ENCODE assay signal across 8 cellular contexts in genomic region chr9:101449071-101449721, GRCh38. TPM values are rescaled to one million over a fixed set of nuclear protein-coding genes. Genes with fewer than 3 reads are reported as not detected.
DNase-seq lines count a peak whose midpoint lies in the region; ATAC-seq and TF ChIP-seq lines count a peak whose summit lies in the region.

No MANE protein-coding gene starts in this region.

- WGBS in liver, result 4% methylated on average over 40 of the region's 40 CpGs

- H3K9me3 ChIP-seq in duodenal mucosa (ENCODE audit: control insufficient read depth in 1 of 2, low read length in 2 of 2) (peaks cover 0 to 12% of the 10 kb centered on the region in 2 donors), liver (ENCODE audit: control insufficient read depth in 4 of 4, low read length in 3 of 4) (no peaks in the 10 kb centered on the region)

- peak; percentile 99 for ATAC-seq in HG03354 (IDR thresholded peaks at IDR 0.05; ENCODE audit: poor library complexity, severe bottlenecking, unreplicated experiment)

- TF ChIP-seq RAD21 in liver (IDR thresholded peaks at IDR 0.05), result peak; percentile 69 to 73

- H3K27me3 ChIP-seq in duodenal mucosa (ENCODE audit: control insufficient read depth in 1 of 2, insufficient read depth in 2 of 2, low read length in 2 of 2), result no peaks in the 10 kb centered on the region
- no peaks in the 10 kb centered on the region for H3K27me3 ChIP-seq in liver (ENCODE audit: control insufficient read depth in 4 of 4, insufficient read depth in 4 of 4, low read length in 3 of 4)

- TF ChIP-seq CTCF in liver (IDR thresholded peaks at IDR 0.05; ENCODE audit: low read depth, low read length, missing input control), result peak; percentile 40

- DNase-seq in C1 segment of cervical spinal cord (lab: John Stamatoyannopoulos, UW) (peak in 11 of 14 donors; percentile 33 to 85 (median 51)), GM19240 (ENCODE audit: insufficient read length, low spot score) (peak; percentile 47), NCI-H460 (ENCODE audit: extremely low read depth, low read depth) (peak; percentile 76)
- peak; percentile 51 to 61 for DNase-seq in activated CD4-positive, alpha-beta T cell treated with anti-CD3 and anti-CD28 coated beads, Interleukin-2, amount 50 U/mL, for 48 hours
- peak; percentile 17 to 40 for DNase-seq in stimulated activated CD4-positive, alpha-beta T cell treated with anti-CD3 and anti-CD28 coated beads, Interleukin-4, amount 100 ng/mL, for 4 hours

- peak overlapping the region; percentile 68 to 85 for H3K4me3 ChIP-seq in duodenal mucosa (ENCODE audit: low read depth in 1 of 2, low read length in 2 of 2)
- peak overlapping the region; percentile 39 to 59 (median 57) for H3K4me3 ChIP-seq in liver (ENCODE audit: low read depth in 1 of 3, low read length in 3 of 3)

- peak overlapping the region; percentile 64 for H3K27ac ChIP-seq in duodenal mucosa (ENCODE audit: low read depth, low read length)
- peak overlapping the region; percentile 72 to 88 for H3K27ac ChIP-seq in liver (ENCODE audit: low read depth in 1 of 2, low read length in 2 of 2)

- H3K36me3 ChIP-seq in duodenal mucosa (ENCODE audit: control insufficient read depth in 1 of 2, insufficient read depth in 2 of 2, low read length in 2 of 2) (no peaks in the 10 kb centered on the region), liver (ENCODE audit: control insufficient read depth in 4 of 4, insufficient read depth in 3 of 4, low read depth in 1 of 4, low read length in 3 of 4) (no peaks in the 10 kb centered on the region)

- peak overlapping the region; percentile 21 to 79 for H3K9ac ChIP-seq in duodenal mucosa (ENCODE audit: low read depth in 1 of 2, low read length in 2 of 2)
- peak overlapping the region in 1 of 2 donors; percentile 82 for H3K9ac ChIP-seq in liver (ENCODE audit: low read depth in 1 of 2, low read length in 2 of 2)

- H3K4me1 ChIP-seq in duodenal mucosa (ENCODE audit: control insufficient read depth in 1 of 2, insufficient read depth in 2 of 2, low read length in 2 of 2) (peaks cover 15 to 22% of the 10 kb centered on the region in 2 donors), liver (ENCODE audit: control insufficient read depth in 4 of 4, insufficient read depth in 4 of 4, low read length in 3 of 4) (peaks cover 5 to 23% (median 12%) of the 10 kb centered on the region in 4 donors)

TF ChIP-seq in liver, 16 proteins besides CTCF, POLR2A, EP300 and RAD21:
- TF ChIP-seq RXRA (IDR thresholded peaks at IDR 0.05) (peak; percentile 25 to 28), JUND (IDR thresholded peaks at IDR 0.05) (peak in 1 of 2 donors; percentile 7), TAF1 (conservative IDR thresholded peaks at IDR 0.05) (peak; percentile 87), SP1 (IDR thresholded peaks at IDR 0.05) (peak; percentile 53), MAX (IDR thresholded peaks at IDR 0.05) (peak; percentile 48), YY1 (IDR thresholded peaks at IDR 0.05) (peak; percentile 92), FOXA2 (IDR thresholded peaks at IDR 0.05) (no peak), FOXA1 (IDR thresholded peaks at IDR 0.05) (no peak), GABPA (IDR thresholded peaks at IDR 0.05 in 1 of 2, conservative IDR thresholded peaks at IDR 0.05 in 1 of 2) (no peak), NR2F2 (IDR thresholded peaks at IDR 0.05) (no peak), HNF4G (IDR thresholded peaks at IDR 0.05) (no peak), HNF4A (conservative IDR thresholded peaks at IDR 0.05) (peak in 1 of 2 donors; percentile 21), EGR1 (IDR thresholded peaks at IDR 0.05; ENCODE audit: low read depth in 2 of 2) (peak in 1 of 2 donors; percentile 21)
- TF ChIP-seq, protein P1, sequence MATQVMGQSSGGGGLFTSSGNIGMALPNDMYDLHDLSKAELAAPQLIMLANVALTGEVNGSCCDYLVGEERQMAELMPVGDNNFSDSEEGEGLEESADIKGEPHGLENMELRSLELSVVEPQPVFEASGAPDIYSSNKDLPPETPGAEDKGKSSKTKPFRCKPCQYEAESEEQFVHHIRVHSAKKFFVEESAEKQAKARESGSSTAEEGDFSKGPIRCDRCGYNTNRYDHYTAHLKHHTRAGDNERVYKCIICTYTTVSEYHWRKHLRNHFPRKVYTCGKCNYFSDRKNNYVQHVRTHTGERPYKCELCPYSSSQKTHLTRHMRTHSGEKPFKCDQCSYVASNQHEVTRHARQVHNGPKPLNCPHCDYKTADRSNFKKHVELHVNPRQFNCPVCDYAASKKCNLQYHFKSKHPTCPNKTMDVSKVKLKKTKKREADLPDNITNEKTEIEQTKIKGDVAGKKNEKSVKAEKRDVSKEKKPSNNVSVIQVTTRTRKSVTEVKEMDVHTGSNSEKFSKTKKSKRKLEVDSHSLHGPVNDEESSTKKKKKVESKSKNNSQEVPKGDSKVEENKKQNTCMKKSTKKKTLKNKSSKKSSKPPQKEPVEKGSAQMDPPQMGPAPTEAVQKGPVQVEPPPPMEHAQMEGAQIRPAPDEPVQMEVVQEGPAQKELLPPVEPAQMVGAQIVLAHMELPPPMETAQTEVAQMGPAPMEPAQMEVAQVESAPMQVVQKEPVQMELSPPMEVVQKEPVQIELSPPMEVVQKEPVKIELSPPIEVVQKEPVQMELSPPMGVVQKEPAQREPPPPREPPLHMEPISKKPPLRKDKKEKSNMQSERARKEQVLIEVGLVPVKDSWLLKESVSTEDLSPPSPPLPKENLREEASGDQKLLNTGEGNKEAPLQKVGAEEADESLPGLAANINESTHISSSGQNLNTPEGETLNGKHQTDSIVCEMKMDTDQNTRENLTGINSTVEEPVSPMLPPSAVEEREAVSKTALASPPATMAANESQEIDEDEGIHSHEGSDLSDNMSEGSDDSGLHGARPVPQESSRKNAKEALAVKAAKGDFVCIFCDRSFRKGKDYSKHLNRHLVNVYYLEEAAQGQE (IDR thresholded peaks at IDR 0.05), result peak; percentile 86
- TF ChIP-seq, protein P2, sequence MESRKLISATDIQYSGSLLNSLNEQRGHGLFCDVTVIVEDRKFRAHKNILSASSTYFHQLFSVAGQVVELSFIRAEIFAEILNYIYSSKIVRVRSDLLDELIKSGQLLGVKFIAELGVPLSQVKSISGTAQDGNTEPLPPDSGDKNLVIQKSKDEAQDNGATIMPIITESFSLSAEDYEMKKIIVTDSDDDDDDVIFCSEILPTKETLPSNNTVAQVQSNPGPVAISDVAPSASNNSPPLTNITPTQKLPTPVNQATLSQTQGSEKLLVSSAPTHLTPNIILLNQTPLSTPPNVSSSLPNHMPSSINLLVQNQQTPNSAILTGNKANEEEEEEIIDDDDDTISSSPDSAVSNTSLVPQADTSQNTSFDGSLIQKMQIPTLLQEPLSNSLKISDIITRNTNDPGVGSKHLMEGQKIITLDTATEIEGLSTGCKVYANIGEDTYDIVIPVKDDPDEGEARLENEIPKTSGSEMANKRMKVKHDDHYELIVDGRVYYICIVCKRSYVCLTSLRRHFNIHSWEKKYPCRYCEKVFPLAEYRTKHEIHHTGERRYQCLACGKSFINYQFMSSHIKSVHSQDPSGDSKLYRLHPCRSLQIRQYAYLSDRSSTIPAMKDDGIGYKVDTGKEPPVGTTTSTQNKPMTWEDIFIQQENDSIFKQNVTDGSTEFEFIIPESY (IDR thresholded peaks at IDR 0.05), result peak; percentile 67
- TF ChIP-seq, protein P3, sequence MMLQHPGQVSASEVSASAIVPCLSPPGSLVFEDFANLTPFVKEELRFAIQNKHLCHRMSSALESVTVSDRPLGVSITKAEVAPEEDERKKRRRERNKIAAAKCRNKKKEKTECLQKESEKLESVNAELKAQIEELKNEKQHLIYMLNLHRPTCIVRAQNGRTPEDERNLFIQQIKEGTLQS (IDR thresholded peaks at IDR 0.05), result no peak

RNA-seq across cellular contexts. Expression of gene ALDOB, which starts 13.6 kb away (rescaled TPM):
- total RNA-seq in NCI-H460 (2014; rRNA removed; shearing (Covaris generic)), result not detected in 2 replicates
- polyA plus RNA-seq in NCI-H460 (2014; cell fraction: nucleus; rRNA removed), result not detected in 2 replicates
- total RNA-seq in liver, result 1,000 to 10,000 TPM in 1 of 2 donors, 100 to 1,000 TPM in 1; 527 to 1,744 TPM
- polyA plus RNA-seq in liver, result 1,000 to 10,000 TPM; 1,872 to 2,132 TPM

RNA-seq across cellular contexts. Expression of gene ZNF189, which starts 50.5 kb away (rescaled TPM):
- total RNA-seq in NCI-H460 (2014; rRNA removed; shearing (Covaris generic)), result 14.1 and 17.6 TPM in 2 replicates
- 14.2 and 23.4 TPM in 2 replicates for polyA plus RNA-seq in NCI-H460 (2014; cell fraction: nucleus; rRNA removed)
- total RNA-seq in liver, result 10 to 100 TPM; 11.4 to 16.1 TPM
- polyA plus RNA-seq in liver, result 1 to 10 TPM; 4.4 to 5.1 TPM

RNA-seq across cellular contexts. Expression of gene MRPL50, which starts 50.8 kb away (rescaled TPM):
- 33.9 and 34.7 TPM in 2 replicates for total RNA-seq in NCI-H460 (2014; rRNA removed; shearing (Covaris generic))
- 20.3 and 24.4 TPM in 2 replicates for polyA plus RNA-seq in NCI-H460 (2014; cell fraction: nucleus; rRNA removed)
- 10 to 100 TPM in 1 of 2 donors, 1 to 10 TPM in 1; 9.0 to 11.9 TPM for total RNA-seq in liver
- polyA plus RNA-seq in liver, result 10 to 100 TPM in 1 of 2 donors, 1 to 10 TPM in 1; 5.7 to 12.3 TPM

Comparison
In these comparisons a context has a peak if more than half of its experiments do, and no peak if none do; other contexts are left out.
1. Peak in every context shown above with its lines: DNase-seq, ATAC-seq, H3K4me3 ChIP-seq and H3K27ac ChIP-seq.
2. RNA of gene ALDOB, which starts 13.6 kb away (total RNA-seq): 527 to 1,744 TPM in liver; not detected in NCI-H460; every median in the first group is over 100 times any median in the second.